ENCODE assay signal across 19 cellular contexts in the genomic region with DNA sequence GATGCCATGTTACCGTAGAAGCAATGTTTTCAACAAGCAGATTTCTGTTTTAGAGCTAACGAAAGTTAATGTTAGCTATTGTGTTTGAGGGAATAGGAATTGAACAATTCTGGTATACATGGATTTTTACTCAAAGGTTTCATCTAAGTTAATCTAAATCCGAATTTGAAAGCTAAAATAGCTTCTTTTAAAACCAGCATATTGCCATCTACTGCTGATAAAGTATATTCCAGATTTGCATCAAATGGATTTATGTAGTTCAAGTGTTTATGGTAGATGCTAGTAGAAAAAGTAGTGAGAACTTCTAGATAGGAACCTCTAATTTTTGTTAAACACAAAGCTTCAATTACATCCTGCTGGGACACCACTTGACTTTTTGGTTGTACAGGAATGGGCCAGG.
DNase-seq lines count a peak whose midpoint lies in the region; ATAC-seq and TF ChIP-seq lines count a peak whose summit lies in the region.
"Had no signal": no experiment of that assay in that cellular context is flagged by ENCODE, and none has a peak within 500 bp of the region (broad histone marks: within the 10 kb centered on the region; RNA-seq: fewer than 3 reads in every experiment).

No MANE protein-coding gene starts in this region.

- no peak for DNase-seq in AG04450 (ENCODE audit: low read depth, low spot score)
- no peak for DNase-seq in Panc1 (ENCODE audit: low read depth, low spot score)
- DNase-seq in fibroblast of peridontal ligament (ENCODE audit: extremely low read depth): peak; percentile 32
- DNase-seq in natural killer cell treated with Interleukin-12 subunit alpha and Interleukin-12 subunit beta and Interleukin-15 and Interleukin-18, amount 100 ng/mL, for 72 hours (ENCODE audit: low spot score): no peak
- DNase-seq in COLO668 (lab: John Stamatoyannopoulos, UW; ENCODE audit: unreplicated experiment): no peak
- no peak for DNase-seq in activated CD4-positive, CD25-positive, alpha-beta regulatory T cell (lab: John Stamatoyannopoulos, UW)
- DNase-seq in left ventricle myocardium superior: no peak
- DNase-seq: ACHN; BE2C; CD8-positive, alpha-beta memory T cell; DMS 273 treated with DMSO at 0.1 percent for 48 hours; H7; NCI-H1417; NCI-H2029 treated with DMSO at 0.1 percent for 48 hours; NCI-H526; NK-92 treated with Interleukin-12 subunit alpha and Interleukin-12 subunit beta, amount 100 ng/mL, for 24 hours; SIG-M5 had no signal

- POLR2A ChIA-PET in AG04450 (lab: Yijun Ruan, JAX): no interaction called here
- POLR2A ChIA-PET in Panc1 (lab: Charles Lee): no interaction called here

- no peak overlapping the region for H3K4me3 Mint-ChIP-seq in natural killer cell treated with Interleukin-12 subunit alpha and Interleukin-12 subunit beta and Interleukin-15 and Interleukin-18, amount 100 ng/mL, for 72 hours
- H3K4me3 Mint-ChIP-seq: CD8-positive, alpha-beta memory T cell had no signal

- no peak overlapping the region for H3K27ac Mint-ChIP-seq in natural killer cell treated with Interleukin-12 subunit alpha and Interleukin-12 subunit beta and Interleukin-15 and Interleukin-18, amount 100 ng/mL, for 72 hours
- H3K27ac Mint-ChIP-seq: CD8-positive, alpha-beta memory T cell had no signal

- no peak for ATAC-seq in Panc1
- no peak for ATAC-seq in natural killer cell treated with Interleukin-12 subunit alpha and Interleukin-12 subunit beta and Interleukin-15 and Interleukin-18, amount 100 ng/mL, for 72 hours
- no peak for ATAC-seq in left ventricle myocardium superior

- H3K27ac ChIP-seq in AG04450 (ENCODE audit: low read depth, low read length) (no peak overlapping the region), Panc1 (ENCODE audit: low read length) (no peak overlapping the region)
- H3K27ac ChIP-seq: KMS-11 had no signal

- intact Hi-C loops in Panc1 (cut with micrococcal nuclease; ENCODE audit: unreplicated experiment): no loop called here
- intact Hi-C loops in left ventricle myocardium superior (cut with micrococcal nuclease): no loop called here

- H3K4me1 Mint-ChIP-seq in natural killer cell treated with Interleukin-12 subunit alpha and Interleukin-12 subunit beta and Interleukin-15 and Interleukin-18, amount 100 ng/mL, for 72 hours (ENCODE audit: low read depth in 2 of 2): no peaks in the 10 kb centered on the region
- H3K4me1 Mint-ChIP-seq: CD8-positive, alpha-beta memory T cell had no signal

- CTCF ChIA-PET in AG04450 (lab: Charles Lee) (no interaction called here), Panc1 (lab: Charles Lee) (no interaction called here)

- TF ChIP-seq CTCF in AG04450 (IDR thresholded peaks at IDR 0.05; ENCODE audit: low read depth, low read length): 0 out of 2 replicates have a peak, but pooled peaks have one; percentile 4
- TF ChIP-seq CTCF in LNCAP (IDR thresholded peaks at IDR 0.05): peak; percentile 24; the same call in 1 of the 2 replicates
- peak; percentile 7; the same call in 1 of the 2 replicates for TF ChIP-seq CTCF in Panc1 (IDR thresholded peaks at IDR 0.05)

- no peaks in the 10 kb centered on the region for H3K9me3 ChIP-seq in AG04450 (ENCODE audit: control insufficient read depth, insufficient read depth, low read length)
- H3K9me3 ChIP-seq in Panc1 (ENCODE audit: control insufficient read depth, insufficient read depth, low read depth, low read length): no peaks in the 10 kb centered on the region
- H3K9me3 ChIP-seq: BE2C had no signal

- H3K9me3 Mint-ChIP-seq in natural killer cell treated with Interleukin-12 subunit alpha and Interleukin-12 subunit beta and Interleukin-15 and Interleukin-18, amount 100 ng/mL, for 72 hours: peaks cover 5% of the 10 kb centered on the region

- H3K4me3 ChIP-seq in AG04450 (ENCODE audit: low read depth, low read length) (no peak overlapping the region), Panc1 (ENCODE audit: low read depth in 2 of 2, low read length in 2 of 2) (no peak overlapping the region)

- no peaks in the 10 kb centered on the region for H3K4me1 ChIP-seq in Panc1 (ENCODE audit: control insufficient read depth, insufficient read depth, low read length)
- H3K4me1 ChIP-seq: BE2C had no signal

- in situ Hi-C loops in Panc1 (cut with HindIII; ENCODE audit: low pct_unique_long_range_greater_than_20kb, low sequenced_read_pairs): no loop called here

- no peaks in the 10 kb centered on the region for H3K27me3 ChIP-seq in AG04450 (ENCODE audit: control insufficient read depth, insufficient read depth, low read length)
- no peaks in the 10 kb centered on the region for H3K27me3 ChIP-seq in Panc1 (ENCODE audit: control insufficient read depth, insufficient read depth, low read length)
- H3K27me3 ChIP-seq: BE2C had no signal

- H3K36me3 Mint-ChIP-seq in natural killer cell treated with Interleukin-12 subunit alpha and Interleukin-12 subunit beta and Interleukin-15 and Interleukin-18, amount 100 ng/mL, for 72 hours: no peaks in the 10 kb centered on the region

- BruUV-seq in Panc1 (replicated peaks; lab: Mats Ljungman, UMichigan): no TSS peak

- no peaks in the 10 kb centered on the region for H3K36me3 ChIP-seq in Panc1 (ENCODE audit: control insufficient read depth, insufficient read depth, low read length)
- H3K36me3 ChIP-seq: BE2C had no signal

- H3K27me3 Mint-ChIP-seq in natural killer cell treated with Interleukin-12 subunit alpha and Interleukin-12 subunit beta and Interleukin-15 and Interleukin-18, amount 100 ng/mL, for 72 hours: no peaks in the 10 kb centered on the region
- H3K27me3 Mint-ChIP-seq: CD8-positive, alpha-beta memory T cell had no signal
